Comparison of ENCODE assay signal across 11 cellular contexts in the genomic region with DNA sequence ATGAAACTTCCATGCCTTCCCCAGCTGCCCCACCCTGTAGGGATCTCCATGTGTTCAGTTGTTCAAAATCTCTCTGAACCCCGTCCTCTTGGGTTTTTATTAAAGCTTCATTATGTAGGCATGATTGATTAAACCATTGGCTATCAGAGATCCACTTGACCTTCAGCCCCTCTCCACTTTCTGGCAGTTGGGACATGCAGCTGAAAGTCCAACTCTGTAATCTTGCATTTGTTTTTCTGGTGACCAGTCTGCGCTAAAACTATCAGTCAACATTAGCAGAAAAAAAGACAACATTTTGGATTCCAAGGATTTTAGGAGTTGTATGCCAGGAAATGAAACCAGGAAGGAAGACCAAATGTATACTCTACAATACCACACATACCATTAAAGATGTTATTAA.
"Had no signal": no experiment of that assay in that cellular context is flagged by ENCODE, and none has a peak within 500 bp of the region (broad histone marks: within the 10 kb centered on the region; RNA-seq: fewer than 3 reads in every experiment).

No MANE protein-coding gene starts in this region.

- H3K36me3 ChIP-seq: HAP-1 had no signal

- H3K4me3 Mint-ChIP-seq: GM23338, H9, HFFc6 had no signal

- H3K4me1 Mint-ChIP-seq: GM23338, H9 had no signal

- ATAC-seq: GM23338, HCT116 had no signal

- H2AFZ ChIP-seq: GM23248, GM23338 had no signal

- H3K4me1 ChIP-seq: HAP-1 had no signal

- H3K4me2 ChIP-seq: GM23338 had no signal

- H3K9me3 Mint-ChIP-seq: GM23338, H9 had no signal

- H3K9ac ChIP-seq: GM23248 had no signal

- H3K9me3 ChIP-seq: HAP-1 had no signal

- FAIRE-seq: H1, H54 had no signal

- H3K27ac ChIP-seq: GM23248 had no signal

- H3K4me3 ChIP-seq: GM23248, GM23338, HAP-1 had no signal

- H3K27ac Mint-ChIP-seq: GM23338, H9, HFFc6 had no signal

- DNase-seq: GM23248, GOT3, H7, H9, HCEC 1CT, HFFc6 had no signal
